In the genomic region with DNA sequence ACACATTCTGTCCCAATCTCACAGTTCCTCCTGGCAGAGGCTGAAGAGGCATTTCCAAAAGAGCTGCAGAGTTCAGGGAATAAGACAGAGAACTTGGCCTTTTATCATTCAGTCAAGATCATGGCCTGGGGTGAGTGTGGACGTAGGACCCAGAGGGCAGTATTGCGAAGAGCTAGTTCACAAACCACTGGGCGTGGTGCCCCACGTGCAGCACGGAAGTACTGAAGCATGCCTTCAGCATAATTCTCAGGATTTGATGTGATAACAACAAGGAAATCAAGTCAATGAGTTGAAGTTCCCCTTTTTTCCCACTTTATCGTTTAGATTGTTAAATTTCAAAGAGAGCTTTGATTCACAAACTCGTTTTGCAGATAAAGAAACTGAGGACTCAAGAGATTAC, we compare ENCODE assay signal across 18 cellular contexts.
"Had no signal": no experiment of that assay in that cellular context is flagged by ENCODE, and none has a peak within 500 bp of the region (broad histone marks: within the 10 kb centered on the region; RNA-seq: fewer than 3 reads in every experiment).

No MANE protein-coding gene starts in this region.

- H3K36me3 Mint-ChIP-seq: naive B cell had no signal

- H3K4me3 ChIP-seq: ascending aorta, gastrocnemius medialis, psoas muscle, skin epidermis had no signal

- H3K36me3 ChIP-seq: ascending aorta, gastrocnemius medialis had no signal

- H3K27ac Mint-ChIP-seq: activated CD4-positive, alpha-beta T cell treated with anti-CD3 and anti-CD28 coated beads, Interleukin-2, amount 10 ng/mL, durations not matched to agents 7 days and 5 days; activated CD8-positive, alpha-beta T cell treated with anti-CD3 and anti-CD28 coated beads, Interleukin-2, amount 10 ng/mL, durations not matched to agents 7 days and 5 days; activated naive CD4-positive, alpha-beta T cell treated with anti-CD3 and anti-CD28 coated beads for 36 hours; activated T-cell treated with anti-CD3 and anti-CD28 coated beads, Interleukin-2, amount 50 U/mL, for 24 hours; naive B cell; stimulated activated naive CD8-positive, alpha-beta T cell treated with anti-CD3 and anti-CD28 coated beads, Interleukin-15, amount 100 ng/mL, for 72 hours; T-helper 2 cell treated with Interferon-gamma antibody and Interleukin-4, amounts not matched to agents 5 μg/mL and 100 μg/mL, for 36 hours had no signal

- H3K4me1 Mint-ChIP-seq: stimulated activated naive CD8-positive, alpha-beta T cell treated with anti-CD3 and anti-CD28 coated beads, Interleukin-15, amount 100 ng/mL, for 72 hours had no signal

- ATAC-seq: activated CD4-positive, CD25-positive, alpha-beta regulatory T cell treated with anti-CD3 and anti-CD28 coated beads, Interleukin-2, amount 50 U/mL, for 24 hours; activated CD8-positive, alpha-beta T cell treated with anti-CD3 and anti-CD28 coated beads, Interleukin-2, amount 10 ng/mL, durations not matched to agents 7 days and 5 days; gastrocnemius medialis; left ventricle myocardium superior; psoas muscle; right cardiac atrium had no signal

- H3K27me3 Mint-ChIP-seq: activated T-cell treated with anti-CD3 and anti-CD28 coated beads, Interleukin-2, amount 50 U/mL, for 24 hours; naive B cell; stimulated activated naive CD8-positive, alpha-beta T cell treated with anti-CD3 and anti-CD28 coated beads, Interleukin-15, amount 100 ng/mL, for 72 hours had no signal

- H3K9me3 Mint-ChIP-seq: activated CD4-positive, alpha-beta T cell treated with anti-CD3 and anti-CD28 coated beads, Interleukin-2, amount 10 ng/mL, durations not matched to agents 7 days and 5 days; activated naive CD4-positive, alpha-beta T cell treated with anti-CD3 and anti-CD28 coated beads for 36 hours; activated T-cell treated with anti-CD3 and anti-CD28 coated beads, Interleukin-2, amount 50 U/mL, for 24 hours; stimulated activated naive CD8-positive, alpha-beta T cell treated with anti-CD3 and anti-CD28 coated beads, Interleukin-15, amount 100 ng/mL, for 72 hours; T-helper 2 cell treated with Interferon-gamma antibody and Interleukin-4, amounts not matched to agents 5 μg/mL and 100 μg/mL, for 36 hours had no signal

- DNase-seq: activated CD4-positive, alpha-beta T cell treated with anti-CD3 and anti-CD28 coated beads, Interleukin-2, amount 10 ng/mL, durations not matched to agents 7 days and 5 days; activated CD8-positive, alpha-beta T cell treated with anti-CD3 and anti-CD28 coated beads, Interleukin-2, amount 10 ng/mL, durations not matched to agents 7 days and 5 days; activated naive CD4-positive, alpha-beta T cell treated with anti-CD3 and anti-CD28 coated beads for 36 hours; activated T-cell treated with anti-CD3 and anti-CD28 coated beads, Interleukin-2, amount 50 U/mL, for 24 hours; effector CD4-positive, alpha-beta T cell; gastrocnemius medialis; head of caudate nucleus; left ventricle myocardium superior; naive B cell; psoas muscle; right cardiac atrium; stimulated activated CD4-positive, alpha-beta T cell treated with anti-CD3 and anti-CD28 coated beads, Interleukin-15, amount 100 ng/mL, for 24 hours; stimulated activated CD4-positive, alpha-beta T cell treated with anti-CD3 and anti-CD28 coated beads, Interleukin-2, amount 100 ng/mL, for 48 hours; stimulated activated naive CD8-positive, alpha-beta T cell treated with anti-CD3 and anti-CD28 coated beads, Interleukin-15, amount 100 ng/mL, for 72 hours had no signal

- H3K9me3 ChIP-seq: ascending aorta, gastrocnemius medialis, psoas muscle had no signal

- H3K27me3 ChIP-seq: ascending aorta, gastrocnemius medialis had no signal

- H3K27ac ChIP-seq: ascending aorta, gastrocnemius medialis, psoas muscle, skin epidermis had no signal

- H3K4me1 ChIP-seq: ascending aorta, gastrocnemius medialis, psoas muscle had no signal

- H3K4me3 Mint-ChIP-seq: activated CD4-positive, alpha-beta T cell treated with anti-CD3 and anti-CD28 coated beads, Interleukin-2, amount 10 ng/mL, durations not matched to agents 7 days and 5 days; activated CD8-positive, alpha-beta T cell treated with anti-CD3 and anti-CD28 coated beads, Interleukin-2, amount 10 ng/mL, durations not matched to agents 7 days and 5 days; activated naive CD4-positive, alpha-beta T cell treated with anti-CD3 and anti-CD28 coated beads for 36 hours; activated T-cell treated with anti-CD3 and anti-CD28 coated beads, Interleukin-2, amount 50 U/mL, for 24 hours; naive B cell; stimulated activated naive CD8-positive, alpha-beta T cell treated with anti-CD3 and anti-CD28 coated beads, Interleukin-15, amount 100 ng/mL, for 72 hours; T-helper 2 cell treated with Interferon-gamma antibody and Interleukin-4, amounts not matched to agents 5 μg/mL and 100 μg/mL, for 36 hours had no signal
